8 cellular contexts compared by ENCODE assay signal in the genomic region with DNA sequence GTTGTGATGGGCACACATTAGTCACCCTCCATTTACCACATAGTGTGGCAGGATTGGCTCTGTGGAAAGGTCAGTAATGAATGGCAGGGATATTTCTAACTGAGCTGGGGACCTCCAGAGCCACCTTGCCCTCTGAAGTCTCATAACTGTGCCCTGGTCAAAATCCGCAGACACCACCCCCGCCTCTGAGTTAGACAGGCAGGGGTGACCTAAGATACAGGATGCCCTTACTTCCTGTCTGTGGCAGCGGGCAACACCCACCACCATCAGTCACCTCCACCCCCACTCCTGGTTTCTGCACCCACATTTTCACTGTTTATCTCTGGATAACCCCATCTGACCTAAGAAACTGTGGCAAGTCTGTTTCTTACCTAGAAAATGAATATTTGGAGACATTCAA. TPM values are rescaled to one million over a fixed set of nuclear protein-coding genes. Genes with fewer than 3 reads are reported as not detected.
DNase-seq lines count a peak whose midpoint lies in the region; ATAC-seq and FAIRE-seq lines count a peak whose summit lies in the region.

No MANE protein-coding gene starts in this region.

- no peak overlapping the region for H3K4me3 Mint-ChIP-seq in central memory CD8-positive, alpha-beta T cell

- peaks cover 24% of the 10 kb centered on the region for H3K27me3 Mint-ChIP-seq in central memory CD8-positive, alpha-beta T cell

- peak overlapping the region; percentile 50 for H3K27ac Mint-ChIP-seq in central memory CD8-positive, alpha-beta T cell (ENCODE audit: low read depth)

- 70% methylated on average over 3 of the region's 3 CpGs for WGBS in right cardiac atrium

- DNase-seq in right cardiac atrium (no peak), left cardiac atrium (no peak), UCSD-AML1 (lab: John Stamatoyannopoulos, UW; ENCODE audit: unreplicated experiment) (peak; percentile 60), SW 1271 (lab: John Stamatoyannopoulos, UW) (no peak), GM19238 (ENCODE audit: insufficient read length, low spot score) (no peak), NCI-H146 (lab: John Stamatoyannopoulos, UW) (no peak), RCC 7860 (ENCODE audit: low spot score) (no peak)
- DNase-seq in central memory CD8-positive, alpha-beta T cell (ENCODE audit: low spot score in 2 of 2), result peak; percentile 27 to 56

- no peaks in the 10 kb centered on the region for H3K27me3 ChIP-seq in right cardiac atrium (ENCODE audit: control insufficient read depth, insufficient read depth)

- FAIRE-seq in RCC 7860 (lab: Jason Lieb, UNC), result no peak

- peaks cover 26% of the 10 kb centered on the region for H3K4me1 Mint-ChIP-seq in central memory CD8-positive, alpha-beta T cell

- ATAC-seq in right cardiac atrium (peak; percentile 41 to 61), left cardiac atrium (no peak)
- ATAC-seq in central memory CD8-positive, alpha-beta T cell (replicated peaks; ENCODE audit: extremely low read depth, poor library complexity, severe bottlenecking), result peak; percentile 92

- H3K36me3 Mint-ChIP-seq in central memory CD8-positive, alpha-beta T cell (ENCODE audit: insufficient read depth), result peaks cover 1% of the 10 kb centered on the region

- no peak overlapping the region for H3K4me3 ChIP-seq in right cardiac atrium (ENCODE audit: low read length)

- H3K27ac ChIP-seq in right cardiac atrium (ENCODE audit: low read length), result no peak overlapping the region

- intact Hi-C loops in right cardiac atrium (cut with DNase I) (no loop called here), left cardiac atrium (cut with DNase I) (no loop called here)

- H3K9me3 Mint-ChIP-seq in central memory CD8-positive, alpha-beta T cell, result no peaks in the 10 kb centered on the region

- peaks cover 5% of the 10 kb centered on the region for H3K4me1 ChIP-seq in right cardiac atrium (ENCODE audit: control insufficient read depth, insufficient read depth, low read length)

- H3K9me3 ChIP-seq in right cardiac atrium (ENCODE audit: control insufficient read depth, low read length), result no peaks in the 10 kb centered on the region

RNA-seq across cellular contexts. Expression of gene RGS16, which starts 25.5 kb away (rescaled TPM):
- total RNA-seq in right cardiac atrium (1 to 10 TPM in 1 of 4 donors, under 1 TPM in 3; 0.47 to 1.3 (median 0.72) TPM), left cardiac atrium (1 to 10 TPM; 1.5 to 3.3 TPM)
- polyA plus RNA-seq in right cardiac atrium, result 2.1 TPM

RNA-seq across cellular contexts. Expression of gene RNASEL, which starts 40.6 kb away (rescaled TPM):
- total RNA-seq in right cardiac atrium (1 to 10 TPM; 3.7 to 5.7 (median 5.4) TPM), left cardiac atrium (1 to 10 TPM; 4.1 to 4.9 TPM)
- polyA plus RNA-seq in right cardiac atrium, result 2.5 TPM

RNA-seq across cellular contexts. Expression of gene RGS8, which starts 54.7 kb away (rescaled TPM):
- under 1 TPM in 1 of 4 donors, not detected in 3; 0.33 TPM for total RNA-seq in right cardiac atrium
- 0.02 TPM for polyA plus RNA-seq in right cardiac atrium
- total RNA-seq in left cardiac atrium, result under 1 TPM; 0.05 to 0.18 TPM

Comparison
In these comparisons a context has a peak if more than half of its experiments do, and no peak if none do; other contexts are left out.
1. ATAC-seq: peak in right cardiac atrium (2 of 2) and central memory CD8-positive, alpha-beta T cell (single experiment); none in left cardiac atrium (0 of 2).
2. DNase-seq: peak in UCSD-AML1 (single experiment) and central memory CD8-positive, alpha-beta T cell (2 of 2); none in right cardiac atrium (0 of 3), left cardiac atrium (single experiment), SW 1271 (0 of 2), GM19238 (single experiment), NCI-H146 (single experiment) and RCC 7860 (single experiment).